1 cellular context compared by ENCODE assay signal in genomic region chr11:65429724-65430405, GRCh38.
A peak's percentile ranks its signal among the peaks of the same experiment; 100 is the strongest.
TF ChIP-seq lines count a peak whose summit lies in the region.

No MANE protein-coding gene starts in this region.

TF ChIP-seq in GM12878, 131 proteins besides CTCF, POLR2A, EP300 and RAD21 (continues in another document):
- TF ChIP-seq MXI1 (IDR thresholded peaks at IDR 0.05; ENCODE audit: low read depth, low read length) (0 out of 2 replicates have a peak, but pooled peaks have one; percentile 12), ZNF384 (IDR thresholded peaks at IDR 0.05; ENCODE audit: borderline replicate concordance, low read depth, low read length) (no peak), JUNB (IDR thresholded peaks at IDR 0.05) (no peak), EED (IDR thresholded peaks at IDR 0.05; ENCODE audit: low read depth) (peak; percentile 69), ZSCAN29 (IDR thresholded peaks at IDR 0.05) (no peak), HDGF (IDR thresholded peaks at IDR 0.05) (0 out of 2 replicates have a peak, but pooled peaks have one; percentile 51), MEF2B (IDR thresholded peaks at IDR 0.05; ENCODE audit: partially characterized antibody, poor library complexity, severe bottlenecking) (no peak), CREB1 (IDR thresholded peaks at IDR 0.05; ENCODE audit: low read depth) (no peak), DPF2 (IDR thresholded peaks at IDR 0.05) (0 out of 2 replicates have a peak, but pooled peaks have one; percentile 38), RFX5 (IDR thresholded peaks at IDR 0.05; ENCODE audit: low read depth, low read length) (no peak), ZNF24 (IDR thresholded peaks at IDR 0.05) (no peak), NR2C2 (IDR thresholded peaks at IDR 0.05; ENCODE audit: borderline replicate concordance, control insufficient read depth, insufficient read length, low read depth) (no peak), NFXL1 (IDR thresholded peaks at IDR 0.05; ENCODE audit: borderline replicate concordance) (no peak), ETV6 (conservative IDR thresholded peaks at IDR 0.05 in 1 of 2, IDR thresholded peaks at IDR 0.05 in 1 of 2; ENCODE audit: borderline replicate concordance in 1 of 2, low read depth in 1 of 2) (0 out of 4 replicates have a peak, but pooled peaks of 1 of the 2 experiments have one; percentile 9), REST (IDR thresholded peaks at IDR 0.05; ENCODE audit: low read depth, low read length) (no peak), IKZF1 (conservative IDR thresholded peaks at IDR 0.05) (no peak; the same call in 1 of the 2 replicates), CEBPB (IDR thresholded peaks at IDR 0.05; ENCODE audit: borderline replicate concordance in 1 of 2, low read depth in 2 of 2, low read length in 2 of 2) (no peak), RAD51 (IDR thresholded peaks at IDR 0.05) (no peak), SKIL (IDR thresholded peaks at IDR 0.05; ENCODE audit: low read depth, poor library complexity, severe bottlenecking) (no peak), FOXK2 (IDR thresholded peaks at IDR 0.05) (no peak), LARP7 (IDR thresholded peaks at IDR 0.05) (peak; percentile 62; the same call in 1 of the 2 replicates), NR2C1 (IDR thresholded peaks at IDR 0.05) (no peak), PML (IDR thresholded peaks at IDR 0.05; ENCODE audit: low read length) (no peak), JUND (IDR thresholded peaks at IDR 0.05; ENCODE audit: low read depth, low read length) (no peak), RCOR1 (conservative IDR thresholded peaks at IDR 0.05; ENCODE audit: low read depth, low read length) (no peak), RUNX3 (IDR thresholded peaks at IDR 0.05; ENCODE audit: low read length) (no peak), MTA3 (IDR thresholded peaks at IDR 0.05; ENCODE audit: borderline replicate concordance, low read length) (no peak), POU2F2 (IDR thresholded peaks at IDR 0.05; ENCODE audit: borderline replicate concordance, low read depth, low read length) (0 out of 3 replicates have a peak, but pooled peaks have one; percentile 4), SUZ12 (IDR thresholded peaks at IDR 0.05; ENCODE audit: unreplicated experiment) (no peak), SIN3A (IDR thresholded peaks at IDR 0.05; ENCODE audit: low read depth, low read length) (no peak), ATF7 (IDR thresholded peaks at IDR 0.05; ENCODE audit: low read depth) (no peak), ZBTB11 (CRISPR knock-in tag; IDR thresholded peaks at IDR 0.05) (peak; percentile 40), ZNF207 (IDR thresholded peaks at IDR 0.05; ENCODE audit: borderline replicate concordance) (no peak), CHD4 (IDR thresholded peaks at IDR 0.05) (no peak), NBN (IDR thresholded peaks at IDR 0.05) (no peak), USF2 (IDR thresholded peaks at IDR 0.05; ENCODE audit: borderline replicate concordance, low read depth, low read length) (no peak), NR2F1 (conservative IDR thresholded peaks at IDR 0.05) (no peak), HDAC2 (IDR thresholded peaks at IDR 0.05) (no peak), ASH2L (IDR thresholded peaks at IDR 0.05; ENCODE audit: borderline replicate concordance, low read depth) (no peak), ZNF592 (IDR thresholded peaks at IDR 0.05) (no peak), ZBED1 (IDR thresholded peaks at IDR 0.05; ENCODE audit: borderline replicate concordance) (no peak), YY1 (IDR thresholded peaks at IDR 0.05; ENCODE audit: low read depth, low read length) (no peak), PAX5 (IDR thresholded peaks at IDR 0.05; ENCODE audit: borderline replicate concordance, low read depth, low read length) (no peak), CEBPZ (IDR thresholded peaks at IDR 0.05; ENCODE audit: low read depth, low read length) (no peak), EZH2 (IDR thresholded peaks at IDR 0.05; ENCODE audit: borderline replicate concordance, control insufficient read depth, low read depth, low read length) (no peak), CBX5 (IDR thresholded peaks at IDR 0.05; ENCODE audit: low read depth) (no peak), SMC3 (IDR thresholded peaks at IDR 0.05; ENCODE audit: borderline replicate concordance, low read length) (no peak), SMAD5 (IDR thresholded peaks at IDR 0.05; ENCODE audit: low read depth) (no peak), POLR2AphosphoS2 (IDR thresholded peaks at IDR 0.05; ENCODE audit: low read depth, low read length) (peak; percentile 20; the same call in 1 of the 2 replicates), TCF12 (IDR thresholded peaks at IDR 0.05; ENCODE audit: low read depth, low read length) (no peak), KAT2A (conservative IDR thresholded peaks at IDR 0.05; ENCODE audit: control insufficient read depth, low read depth, low read length) (no peak)
